In genomic region chr16:88468289-88469129, GRCh38 we compare ENCODE assay signal across 8 cellular contexts. TPM values are rescaled to one million over a fixed set of nuclear protein-coding genes. Genes with fewer than 3 reads are reported as not detected.
A peak's percentile ranks its signal among the peaks of the same experiment; 100 is the strongest.
DNase-seq lines count a peak whose midpoint lies in the region; ATAC-seq, FAIRE-seq and TF ChIP-seq lines count a peak whose summit lies in the region.

No MANE protein-coding gene starts in this region.

- no peak for TF ChIP-seq EP300 in stomach (IDR thresholded peaks at IDR 0.05)

- DNase-seq in cardiac muscle cell (ENCODE audit: low read depth in 1 of 2, low spot score in 1 of 2) = peak; percentile 58 to 86
- DNase-seq in right atrium auricular region (ENCODE audit: low spot score) = no peak
- DNase-seq in OCI-M1 (lab: John Stamatoyannopoulos, UW) = peak; percentile 93
- DNase-seq in fibroblast of gingiva (ENCODE audit: low read depth) = peak; percentile 20
- DNase-seq in stomach = peak; percentile 63
- DNase-seq in HTR-8/SVneo (ENCODE audit: insufficient read length, low spot score) = no peak

- H3K4me3 ChIP-seq in cardiac muscle cell (no peak overlapping the region), right atrium auricular region (no peak overlapping the region), stomach (no peak overlapping the region)

- H3K27ac ChIP-seq in cardiac muscle cell = peak overlapping the region; percentile 48
- no peak overlapping the region for H3K27ac ChIP-seq in right atrium auricular region
- peak overlapping the region in 4 of 5 donors; percentile 2 to 52 (median 25) for H3K27ac ChIP-seq in stomach

- intact Hi-C loops in stomach (cut with DNase I; ENCODE audit: low total_unique reads) = no loop called here

- no peak for TF ChIP-seq POLR2A in stomach (IDR thresholded peaks at IDR 0.05)

- H3K4me1 ChIP-seq in cardiac muscle cell (ENCODE audit: low read depth) = peaks cover 19% of the 10 kb centered on the region
- peaks cover 0 to 36% of the 10 kb centered on the region in 2 donors for H3K4me1 ChIP-seq in right atrium auricular region
- peaks cover 59 to 93% (median 89%) of the 10 kb centered on the region in 4 donors for H3K4me1 ChIP-seq in stomach

- FAIRE-seq in HTR-8/SVneo (lab: Jason Lieb, UNC) = no peak

- H3K9me3 ChIP-seq in cardiac muscle cell (ENCODE audit: low read depth) = no peaks in the 10 kb centered on the region
- H3K9me3 ChIP-seq in right atrium auricular region = no peaks in the 10 kb centered on the region
- no peaks in the 10 kb centered on the region for H3K9me3 ChIP-seq in stomach

- no peaks in the 10 kb centered on the region for H3K27me3 ChIP-seq in cardiac muscle cell
- H3K27me3 ChIP-seq in right atrium auricular region = no peaks in the 10 kb centered on the region
- peaks cover 0 to 22% (median 0%) of the 10 kb centered on the region in 3 donors for H3K27me3 ChIP-seq in stomach

- 34 to 40% (median 39%) methylated on average over 17 to 18 of the region's 18 CpGs for WGBS in stomach, 5 donors

- H3K36me3 ChIP-seq in cardiac muscle cell = no peaks in the 10 kb centered on the region
- no peaks in the 10 kb centered on the region for H3K36me3 ChIP-seq in right atrium auricular region
- H3K36me3 ChIP-seq in stomach = no peaks in the 10 kb centered on the region

- TF ChIP-seq CTCF in cardiac muscle cell (IDR thresholded peaks at IDR 0.05; ENCODE audit: low read depth, low read length) (no peak), right atrium auricular region (IDR thresholded peaks at IDR 0.05) (no peak), stomach (IDR thresholded peaks at IDR 0.05) (no peak)

- ATAC-seq in HG02610 (IDR thresholded peaks at IDR 0.05; ENCODE audit: unreplicated experiment) (no peak), HG02884 (IDR thresholded peaks at IDR 0.05; ENCODE audit: unreplicated experiment) (no peak)

RNA-seq across cellular contexts. Expression of gene ZFPM1, which starts 15.4 kb away (rescaled TPM):
- 9.4 and 11.9 TPM in 2 replicates for total RNA-seq in cardiac muscle cell
- 7.6 and 8.3 TPM in 2 replicates for polyA plus RNA-seq in cardiac muscle cell
- total RNA-seq in right atrium auricular region = 1 to 10 TPM; 1.7 to 2.4 TPM
- 10 to 100 TPM in 4 of 5 donors, 1 to 10 TPM in 1; 3.9 to 85.7 (median 20.5) TPM for total RNA-seq in stomach
- 10 to 100 TPM in 1 of 3 donors, 1 to 10 TPM in 2; 4.1 to 10.6 (median 4.2) TPM for polyA plus RNA-seq in stomach

Comparison
In these comparisons a context has a peak if more than half of its experiments do, and no peak if none do; other contexts are left out.
1. DNase-seq: peak in cardiac muscle cell (2 of 2), OCI-M1 (single experiment), fibroblast of gingiva (single experiment) and stomach (single experiment); none in right atrium auricular region (single experiment) and HTR-8/SVneo (single experiment).
2. H3K27ac ChIP-seq: peak in cardiac muscle cell (single experiment) and stomach (4 of 5); none in right atrium auricular region (0 of 2).